Comparison of ENCODE assay signal across 20 cellular contexts in genomic region chr22:49553076-49553475, GRCh38.
A peak's percentile ranks its signal among the peaks of the same experiment; 100 is the strongest.
DNase-seq lines count a peak whose midpoint lies in the region; ATAC-seq, FAIRE-seq and TF ChIP-seq lines count a peak whose summit lies in the region.
"Had no signal": no experiment of that assay in that cellular context is flagged by ENCODE, and none has a peak within 500 bp of the region (broad histone marks: within the 10 kb centered on the region; RNA-seq: fewer than 3 reads in every experiment).

No MANE protein-coding gene starts in this region.

- intact Hi-C loops in natural killer cell (cut with micrococcal nuclease) (no loop called here), posterior vena cava (cut with DNase I) (no loop called here)

- H3K36me3 Mint-ChIP-seq in natural killer cell treated with Interleukin-12 subunit alpha and Interleukin-12 subunit beta and Interleukin-15 and Interleukin-18, amount 100 ng/mL, for 72 hours = no peaks in the 10 kb centered on the region
- H3K36me3 Mint-ChIP-seq in natural killer cell = no peaks in the 10 kb centered on the region

- H3K4me1 Mint-ChIP-seq in natural killer cell treated with Interleukin-12 subunit alpha and Interleukin-12 subunit beta and Interleukin-15 and Interleukin-18, amount 100 ng/mL, for 72 hours (ENCODE audit: low read depth in 2 of 2) = peaks cover 0 to 7% of the 10 kb centered on the region in 2 donors
- peaks cover 0 to 22% of the 10 kb centered on the region in 2 donors for H3K4me1 Mint-ChIP-seq in natural killer cell

- no peak overlapping the region for H3K4me3 Mint-ChIP-seq in natural killer cell treated with Interleukin-12 subunit alpha and Interleukin-12 subunit beta and Interleukin-15 and Interleukin-18, amount 100 ng/mL, for 72 hours
- H3K4me3 Mint-ChIP-seq in natural killer cell = no peak overlapping the region
- H3K4me3 Mint-ChIP-seq: CD4-positive, alpha-beta memory T cell had no signal

- no peaks in the 10 kb centered on the region for H3K27me3 Mint-ChIP-seq in natural killer cell treated with Interleukin-12 subunit alpha and Interleukin-12 subunit beta and Interleukin-15 and Interleukin-18, amount 100 ng/mL, for 72 hours
- H3K27me3 Mint-ChIP-seq in natural killer cell (ENCODE audit: low read depth in 2 of 2) = no peaks in the 10 kb centered on the region
- H3K27me3 Mint-ChIP-seq: CD4-positive, alpha-beta memory T cell; IgD-negative memory B cell had no signal

- H3K27ac Mint-ChIP-seq in natural killer cell treated with Interleukin-12 subunit alpha and Interleukin-12 subunit beta and Interleukin-15 and Interleukin-18, amount 100 ng/mL, for 72 hours = no peak overlapping the region
- no peak overlapping the region for H3K27ac Mint-ChIP-seq in natural killer cell
- H3K27ac Mint-ChIP-seq: CD4-positive, alpha-beta memory T cell had no signal

- FAIRE-seq in GM19239 (lab: Jason Lieb, UNC) = no peak
- FAIRE-seq: GM12878 had no signal

- H3K9me3 Mint-ChIP-seq in natural killer cell treated with Interleukin-12 subunit alpha and Interleukin-12 subunit beta and Interleukin-15 and Interleukin-18, amount 100 ng/mL, for 72 hours = no peaks in the 10 kb centered on the region
- no peaks in the 10 kb centered on the region for H3K9me3 Mint-ChIP-seq in natural killer cell

- ATAC-seq in natural killer cell treated with Interleukin-12 subunit alpha and Interleukin-12 subunit beta and Interleukin-15 and Interleukin-18, amount 100 ng/mL, for 72 hours = no peak
- ATAC-seq in natural killer cell (no peak), HG03175 (IDR thresholded peaks at IDR 0.05; ENCODE audit: unreplicated experiment) (no peak)
- ATAC-seq: GM12878 had no signal

- DNase-seq in activated effector memory CD4-positive, alpha-beta T cell treated with anti-CD3 and anti-CD28 coated beads, Interleukin-2, amount 50 U/mL, for 16 hours = peak; percentile 44
- DNase-seq in activated effector memory CD4-positive, alpha-beta T cell treated with Interleukin-2 at 50 U/mL for 16 hours = no peak
- peak; percentile 48 for DNase-seq in natural killer cell treated with Interleukin-12 subunit alpha and Interleukin-12 subunit beta and Interleukin-15 and Interleukin-18, amount 100 ng/mL, for 72 hours (ENCODE audit: low spot score)
- DNase-seq in natural killer cell (no peak), posterior vena cava (ENCODE audit: low spot score) (peak; percentile 36), GM19239 (ENCODE audit: insufficient read length, low spot score) (no peak), H4 (ENCODE audit: low spot score) (no peak)
- DNase-seq: ACHN; CD4-positive, alpha-beta memory T cell; DND-41; NCI-H1105 treated with DMSO at 0.1 percent for 48 hours; NCI-H2081; NCI-H2171; NCI-H345; NCI-H524; NCI-H774; NK-92 treated with Interleukin-12 subunit alpha and Interleukin-12 subunit beta, amount 100 ng/mL, for 24 hours had no signal

- TF ChIP-seq CTCF in natural killer cell (IDR thresholded peaks at IDR 0.05) = no peak

Comparison
In these comparisons a context has a peak if more than half of its experiments do, and no peak if none do; other contexts are left out.
1. DNase-seq: peak in activated effector memory CD4-positive, alpha-beta T cell treated with anti-CD3 and anti-CD28 coated beads, Interleukin-2, amount 50 U/mL, for 16 hours (single experiment), natural killer cell treated with Interleukin-12 subunit alpha and Interleukin-12 subunit beta and Interleukin-15 and Interleukin-18, amount 100 ng/mL, for 72 hours (single experiment) and posterior vena cava (single experiment); none in activated effector memory CD4-positive, alpha-beta T cell treated with Interleukin-2 at 50 U/mL for 16 hours (single experiment), natural killer cell (single experiment), GM19239 (single experiment) and H4 (single experiment).